In genomic region chr19:40246292-40247073, GRCh38 we compare ENCODE assay signal across 17 cellular contexts. TPM values are rescaled to one million over a fixed set of nuclear protein-coding genes. Genes with fewer than 3 reads are reported as not detected.
DNase-seq lines count a peak whose midpoint lies in the region; ATAC-seq, FAIRE-seq and TF ChIP-seq lines count a peak whose summit lies in the region.
"Had no signal": no experiment of that assay in that cellular context is flagged by ENCODE, and none has a peak within 500 bp of the region (broad histone marks: within the 10 kb centered on the region; RNA-seq: fewer than 3 reads in every experiment).

No MANE protein-coding gene starts in this region.

- peaks cover under 1 to 26% (median 19%) of the 10 kb centered on the region in 7 donors for H3K4me1 Mint-ChIP-seq in naive thymus-derived CD4-positive, alpha-beta T cell

- H2BK5ac ChIP-seq in IMR-90 (ENCODE audit: low read depth, low read length, poor library complexity, severe bottlenecking) = no peak overlapping the region

- TF ChIP-seq RAD21 in A549 (conservative IDR thresholded peaks at IDR 0.05 in 1 of 2, IDR thresholded peaks at IDR 0.05 in 1 of 2) = no peak
- no peak for TF ChIP-seq RAD21 in IMR-90 (IDR thresholded peaks at IDR 0.05; ENCODE audit: low read length)
- TF ChIP-seq RAD21 in K562 (CRISPR knock-in tag; conservative IDR thresholded peaks at IDR 0.05 in 1 of 2, IDR thresholded peaks at IDR 0.05 in 1 of 2) = no peak

- H2AFZ ChIP-seq in IMR-90 (replicated peaks; ENCODE audit: low read length, poor library complexity) (no peak overlapping the region), K562 (ENCODE audit: low read depth, low read length) (no peak overlapping the region)

- peaks cover 0 to 18% (median 4%) of the 10 kb centered on the region in 5 donors for H3K36me3 Mint-ChIP-seq in naive thymus-derived CD4-positive, alpha-beta T cell

- BruUV-seq in IMR-90 (replicated peaks; lab: Mats Ljungman, UMichigan) (no TSS peak), K562 (replicated peaks; lab: Mats Ljungman, UMichigan) (no TSS peak)

- H3K4me3 ChIP-seq in A549 = no peak overlapping the region
- H3K4me3 ChIP-seq in IMR-90 (ENCODE audit: insufficient read depth, low read depth, low read length) = no peak overlapping the region
- no peak overlapping the region for H3K4me3 ChIP-seq in K562
- H3K4me3 ChIP-seq in naive thymus-derived CD4-positive, alpha-beta T cell (ENCODE audit: low read length) = no peak overlapping the region

- no peaks in the 10 kb centered on the region for H3K9me3 Mint-ChIP-seq in naive thymus-derived CD4-positive, alpha-beta T cell
- H3K9me3 Mint-ChIP-seq: CD8-positive, alpha-beta T cell; HFFc6 had no signal

- intact Hi-C loops in IMR-90 (cut with micrococcal nuclease) = no loop called here
- intact Hi-C loops in K562 (cut with micrococcal nuclease) = no loop called here
- intact Hi-C loops in naive thymus-derived CD4-positive, alpha-beta T cell (cut with micrococcal nuclease) = no loop called here

- H3K9ac ChIP-seq in IMR-90 (ENCODE audit: low read depth, low read length) (no peak overlapping the region), K562 (ENCODE audit: insufficient read depth in 1 of 2, low read depth in 2 of 2, low read length in 2 of 2) (peak overlapping the region in 1 of 2 experiments; percentile 69; a peak in 2 of 4 replicates)

- H4K20me1 ChIP-seq in IMR-90 (ENCODE audit: insufficient read depth, low read length) (peaks cover 15% of the 10 kb centered on the region), K562 (replicated peaks; ENCODE audit: control insufficient read depth, insufficient read depth, low read length) (peaks cover 4% of the 10 kb centered on the region; the same call in 1 of the 2 replicates)

- TF ChIP-seq CTCF in A549 (IDR thresholded peaks at IDR 0.05) (no peak), IMR-90 (conservative IDR thresholded peaks at IDR 0.05; ENCODE audit: low read depth, low read length) (no peak), K562 (IDR thresholded peaks at IDR 0.05 in 2 of 3, conservative IDR thresholded peaks at IDR 0.05 in 1 of 3; ENCODE audit: insufficient read depth in 2 of 3, low read depth in 1 of 3, low read length in 3 of 3) (no peak)

- H3K9me1 ChIP-seq in IMR-90 (ENCODE audit: insufficient read depth, low read length) = peaks cover 17% of the 10 kb centered on the region
- H3K9me1 ChIP-seq in K562 (ENCODE audit: control insufficient read depth, insufficient read depth, low read length) = peaks cover 4% of the 10 kb centered on the region

- H3K18ac ChIP-seq in IMR-90 (ENCODE audit: low read depth, low read length) = no peak overlapping the region

- peaks cover 25 to 64% of the 10 kb centered on the region in 2 experiments for H3K79me1 ChIP-seq in IMR-90 (ENCODE audit: low read depth in 1 of 2, low read length in 2 of 2)

- H3K36me3 ChIP-seq in IMR-90 (ENCODE audit: control insufficient read depth, insufficient read depth, low read length) = peaks cover 16% of the 10 kb centered on the region
- peaks cover 65% of the 10 kb centered on the region; the same call in 2 of the 3 replicates for H3K36me3 ChIP-seq in K562 (ENCODE audit: control insufficient read depth, insufficient read depth, low read length)
- peaks cover 0 to 38% (median 9%) of the 10 kb centered on the region in 3 experiments for H3K36me3 ChIP-seq in naive thymus-derived CD4-positive, alpha-beta T cell (ENCODE audit: control insufficient read depth in 2 of 3, insufficient read depth in 3 of 3, low read length in 3 of 3)

- peaks cover 32% of the 10 kb centered on the region for H3K79me2 ChIP-seq in K562 (ENCODE audit: control insufficient read depth, insufficient read depth, low read length)

- no peak overlapping the region for H3K4ac ChIP-seq in IMR-90 (ENCODE audit: low read depth, low read length)

- no peak overlapping the region for H2BK20ac ChIP-seq in IMR-90 (ENCODE audit: low read depth, low read length)

- POLR2A ChIA-PET in A549 (lab: Yijun Ruan, JAX) = no interaction called here
- POLR2A ChIA-PET in IMR-90 (lab: Charles Lee; ENCODE audit: unreplicated experiment) = no interaction called here
- POLR2A ChIA-PET in K562 (lab: Yijun Ruan, JAX) = interaction anchor here (0.7 to 1.7 kb wide), 3 partner anchors 10 to 678 kb away, joined by 3 to 5 read pairs (median 3); no protein-coding TSS in a partner anchor
- POLR2A ChIA-PET in naive thymus-derived CD4-positive, alpha-beta T cell (lab: Charles Lee) = interaction anchor here (0.8 kb wide), 1 partner anchor 15 kb away, joined by 3 read pairs; no protein-coding TSS in a partner anchor

- H3K27ac ChIP-seq in A549 = no peak overlapping the region
- no peak overlapping the region for H3K27ac ChIP-seq in IMR-90 (ENCODE audit: insufficient read depth, low read length)
- no peak overlapping the region for H3K27ac ChIP-seq in K562 (ENCODE audit: extremely low read depth, low read depth, low read length)
- no peak overlapping the region for H3K27ac ChIP-seq in naive thymus-derived CD4-positive, alpha-beta T cell (ENCODE audit: low read depth, low read length)

- no peak overlapping the region for H4K91ac ChIP-seq in IMR-90 (ENCODE audit: insufficient read depth, low read depth, low read length)

- no peak overlapping the region for H4K5ac ChIP-seq in IMR-90 (ENCODE audit: low read depth, low read length)

- no peak overlapping the region for H4K8ac ChIP-seq in IMR-90 (ENCODE audit: low read depth in 2 of 2, low read length in 2 of 2)

- peak overlapping the region in 3 of 9 donors; percentile 10 to 56 (median 47) for H3K27ac Mint-ChIP-seq in naive thymus-derived CD4-positive, alpha-beta T cell
- H3K27ac Mint-ChIP-seq: CD8-positive, alpha-beta T cell; HFFc6 had no signal

- H3K27me3 ChIP-seq in IMR-90 (ENCODE audit: control insufficient read depth, insufficient read depth, low read length) (no peaks in the 10 kb centered on the region), K562 (ENCODE audit: control insufficient read depth in 2 of 2, insufficient read depth in 2 of 2, low read length in 2 of 2) (no peaks in the 10 kb centered on the region)
- no peaks in the 10 kb centered on the region for H3K27me3 ChIP-seq in naive thymus-derived CD4-positive, alpha-beta T cell (ENCODE audit: control insufficient read depth in 2 of 2, insufficient read depth in 2 of 2, low read length in 2 of 2)

- in situ Hi-C loops in IMR-90 (cut with MboI; ENCODE audit: low sequenced_read_pairs) = no loop called here
- in situ Hi-C loops in K562 (cut with MboI) = no loop called here

- CTCF ChIA-PET in A549 (lab: Yijun Ruan, JAX) = interaction anchor here (0.5 to 2.4 kb wide), 11 partner anchors 9 to 1133 kb away, joined by 3 to 11 read pairs (median 4); no protein-coding TSS in a partner anchor
- CTCF ChIA-PET in IMR-90 (lab: Yijun Ruan, JAX) = no interaction called here
- CTCF ChIA-PET in K562 (lab: Yijun Ruan, JAX; ENCODE audit: low intra/inter-chr PET ratio) = no interaction called here
- CTCF ChIA-PET in naive thymus-derived CD4-positive, alpha-beta T cell (lab: Charles Lee) = no interaction called here

- no peak; a peak in 2 of 6 replicates for ATAC-seq in A549
- ATAC-seq in IMR-90 (ENCODE audit: low read depth) = no peak
- ATAC-seq in K562 = no peak
- peak; percentile 36 for ATAC-seq in naive thymus-derived CD4-positive, alpha-beta T cell
- ATAC-seq in HG02798 (IDR thresholded peaks at IDR 0.05; ENCODE audit: poor library complexity, unreplicated experiment) = no peak
- ATAC-seq in GM18868 (IDR thresholded peaks at IDR 0.05; ENCODE audit: unreplicated experiment) = no peak
- ATAC-seq: CD8-positive, alpha-beta T cell had no signal

- H3K56ac ChIP-seq in IMR-90 (ENCODE audit: extremely low read depth, insufficient read depth, low read length) = no peak overlapping the region

- no peak for TF ChIP-seq POLR2A in A549 (IDR thresholded peaks at IDR 0.05; ENCODE audit: low read length)
- no peak for TF ChIP-seq POLR2A in IMR-90 (IDR thresholded peaks at IDR 0.05; ENCODE audit: low read depth, low read length)
- TF ChIP-seq POLR2A in K562 (conservative IDR thresholded peaks at IDR 0.05) = no peak

- dilution Hi-C loops in IMR-90 (cut with HindIII; ENCODE audit: low sequenced_read_pairs, unreplicated experiment) = no loop called here

- H2BK15ac ChIP-seq in IMR-90 (ENCODE audit: low read depth, low read length) = no peak overlapping the region

- no peak overlapping the region for H2AK9ac ChIP-seq in IMR-90 (replicated peaks; ENCODE audit: low read depth, low read length, poor library complexity)

- no peaks in the 10 kb centered on the region for H3K27me3 Mint-ChIP-seq in naive thymus-derived CD4-positive, alpha-beta T cell

- peak; percentile 23 for FAIRE-seq in A549 (lab: Jason Lieb, UNC)
- FAIRE-seq in K562 (lab: Jason Lieb, UNC) = no peak
- FAIRE-seq: H1, RCC 7860 had no signal

- no peak overlapping the region for H3K23ac ChIP-seq in IMR-90 (ENCODE audit: low read depth, low read length)

- H3K4me2 ChIP-seq in A549 = no peak overlapping the region
- no peak overlapping the region for H3K4me2 ChIP-seq in IMR-90 (ENCODE audit: low read depth, low read length)
- H3K4me2 ChIP-seq in K562 (ENCODE audit: insufficient read depth, low read length) = no peak overlapping the region

- TF ChIP-seq EP300 in A549 (IDR thresholded peaks at IDR 0.05) (no peak), K562 (IDR thresholded peaks at IDR 0.05; ENCODE audit: low read length) (no peak)

- no peak overlapping the region for H2AK5ac ChIP-seq in IMR-90 (ENCODE audit: low read depth, low read length)

- H3K9me3 ChIP-seq in A549 (no peaks in the 10 kb centered on the region), IMR-90 (ENCODE audit: control insufficient read depth, insufficient read depth, low read length) (no peaks in the 10 kb centered on the region), K562 (replicated peaks; ENCODE audit: control insufficient read depth, insufficient read depth, low read depth, low read length) (no peaks in the 10 kb centered on the region)
- H3K9me3 ChIP-seq in naive thymus-derived CD4-positive, alpha-beta T cell (ENCODE audit: control insufficient read depth in 2 of 3, low read length in 3 of 3) = no peaks in the 10 kb centered on the region

- no peak overlapping the region for H3K14ac ChIP-seq in IMR-90 (replicated peaks; ENCODE audit: low read depth, low read length)

- H2BK120ac ChIP-seq in IMR-90 (ENCODE audit: low read depth, low read length) = no peak overlapping the region

- H3K4me3 Mint-ChIP-seq in naive thymus-derived CD4-positive, alpha-beta T cell = no peak overlapping the region
- H3K4me3 Mint-ChIP-seq: CD8-positive, alpha-beta T cell; HFFc6 had no signal

- DNase-seq in A549 (ENCODE audit: low read depth in 1 of 2, low spot score in 1 of 2) (no peak), IMR-90 (no peak), K562 (ENCODE audit: extremely low read depth in 1 of 4, low spot score in 3 of 4) (no peak), midbrain (lab: John Stamatoyannopoulos, UW) (no peak)
- peak in 1 of 9 donors; percentile 5 for DNase-seq in naive thymus-derived CD4-positive, alpha-beta T cell
- DNase-seq in activated effector memory CD4-positive, alpha-beta T cell treated with Interleukin-2 at 50 U/mL for 16 hours = no peak
- DNase-seq: CD8-positive, alpha-beta T cell; HFFc6; Karpas-422; NCI-H187 treated with DMSO at 0.1 percent for 48 hours; NCI-H510A; SIG-M5 had no signal

- 96% methylated on average over 16 of the region's 16 CpGs for WGBS in A549 (ENCODE audit: missing lambda C conversion rate)
- WGBS in IMR-90 (ENCODE audit: extremely low coverage in 2 of 2, insufficient read length in 1 of 2), 2 experiments = 80% methylated on average over 1 of the region's 16 CpGs; no CpG with 5 or more reads in 1 of the 2 experiments
- WGBS in K562 (ENCODE audit: insufficient coverage, low coverage, missing lambda C conversion rate) = 85% methylated on average over 6 of the region's 16 CpGs

- H3K4me1 ChIP-seq in A549 (no peaks in the 10 kb centered on the region), IMR-90 (ENCODE audit: control insufficient read depth, insufficient read depth, low read length) (no peaks in the 10 kb centered on the region), K562 (replicated peaks in 1 of 2; ENCODE audit: control insufficient read depth in 2 of 2, insufficient read depth in 2 of 2, low read length in 2 of 2) (peaks cover 0 to 14% of the 10 kb centered on the region in 2 experiments; a peak in 2 of 5 replicates)
- no peaks in the 10 kb centered on the region for H3K4me1 ChIP-seq in naive thymus-derived CD4-positive, alpha-beta T cell (ENCODE audit: control insufficient read depth in 2 of 2, insufficient read depth in 2 of 2, low read length in 2 of 2)

RNA-seq across cellular contexts. Expression of gene CCNP, which starts 20.0 kb away (rescaled TPM):
- polyA plus RNA-seq in A549 (2011; rRNA removed) = 0.10 and 0.17 TPM in 2 replicates
- 0.12 and 0.16 TPM in 2 replicates for polyA plus RNA-seq in A549 (2012; cell fraction: cytosol; rRNA removed)
- 1.8 and 2.1 TPM in 2 replicates for polyA plus RNA-seq in A549 (2012; cell fraction: nucleus; rRNA removed)
- polyA plus RNA-seq in A549 (2017; fragmentation: RNase III; extraction: RNeasy Plus Mini Kit Qiagen cat#74134 plus additional on column Dnase treatment) = 0.13 to 0.16 TPM (median 0.15 TPM) in 3 replicates
- polyA minus RNA-seq in A549 (2011; rRNA and poly(A)+ RNA removed) = 0.21 and 0.34 TPM in 2 replicates
- under 0.01 TPM in 2 replicates for total RNA-seq in IMR-90 (2012; rRNA removed)
- polyA plus RNA-seq in IMR-90 (2012; rRNA removed) = 0.17 and 0.21 TPM in 2 replicates
- polyA plus RNA-seq in IMR-90 (2012; cell fraction: cytosol; rRNA removed) = 0.17 and 0.42 TPM in 2 replicates
- polyA plus RNA-seq in IMR-90 (2012; cell fraction: nucleus; rRNA removed; ENCODE audit: low replicate concordance) = 1.5 and 3.1 TPM in 2 replicates
- 0.21 TPM in 1 of 2 replicates, not detected in the other for total RNA-seq in K562 (2011; cell fraction: chromatin; rRNA removed; ENCODE audit: low replicate concordance)
- total RNA-seq in K562 (2011; cell fraction: nucleolus; rRNA removed) = not detected in 2 replicates
- not detected in 2 replicates for total RNA-seq in K562 (2011; cell fraction: nucleoplasm; rRNA removed)
- 0.08 TPM in 1 of 2 replicates, not detected in the other for total RNA-seq in K562 (2014; rRNA removed)
- not detected in 2 replicates for total RNA-seq in K562 (2014; rRNA removed; fragmentation: Illumina TruSeq; extraction: Trizol)
- not detected in 2 replicates for total RNA-seq in K562 (2015; rRNA removed; fragmentation: Illumina TruSeq; extraction: Trizol)
- not detected in 2 replicates for total RNA-seq in K562 (2021)
- polyA plus RNA-seq in K562 (2011; rRNA removed) = 0.04 TPM in 1 of 2 replicates, not detected in the other
- polyA plus RNA-seq in K562 (2011; cell fraction: cytosol; rRNA removed) = 0.03 and 0.21 TPM in 2 replicates
- polyA plus RNA-seq in K562 (2011; cell fraction: nucleus; rRNA removed) = 0.09 and 0.24 TPM in 2 replicates
- 0.14 TPM in 1 of 2 replicates, not detected in the other for polyA plus RNA-seq in K562 (2012)
- polyA plus RNA-seq in K562 (2014; fragmentation: Illumina TruSeq; extraction: Trizol) = not detected in 2 replicates
- polyA plus RNA-seq in K562 (2014; fragmentation: Nextera tagmentation; extraction: Ambion mirVana) = not detected
- 0.19 and 0.32 TPM in 2 replicates for polyA plus RNA-seq in K562 (2014; rRNA removed)
- polyA minus RNA-seq in K562 (2011; rRNA and poly(A)+ RNA removed) = not detected in 2 replicates
- polyA minus RNA-seq in K562 (2011; cell fraction: cytosol; rRNA and poly(A)+ RNA removed) = not detected in 2 replicates
- polyA minus RNA-seq in K562 (2011; cell fraction: nucleus; rRNA and poly(A)+ RNA removed) = not detected in 2 replicates
- 1 to 10 TPM in 4 of 5 experiments, under 1 TPM in 1; 0.29 to 2.5 (median 1.5) TPM for total RNA-seq in naive thymus-derived CD4-positive, alpha-beta T cell
- polyA plus RNA-seq in naive thymus-derived CD4-positive, alpha-beta T cell = not detected

RNA-seq across cellular contexts. Expression of gene TTC9B, which starts 28.3 kb away (rescaled TPM):
- not detected in 2 replicates for polyA plus RNA-seq in A549 (2011; rRNA removed)
- polyA plus RNA-seq in A549 (2012; cell fraction: cytosol; rRNA removed) = 0.04 TPM in 1 of 2 replicates, not detected in the other
- 0.08 and 0.21 TPM in 2 replicates for polyA plus RNA-seq in A549 (2012; cell fraction: nucleus; rRNA removed)
- polyA plus RNA-seq in A549 (2017; fragmentation: RNase III; extraction: RNeasy Plus Mini Kit Qiagen cat#74134 plus additional on column Dnase treatment) = 0.04 TPM in 1 of 3 replicates, not detected in the others
- not detected in 2 replicates for polyA minus RNA-seq in A549 (2011; rRNA and poly(A)+ RNA removed)
- not detected in 2 replicates for total RNA-seq in IMR-90 (2012; rRNA removed)
- polyA plus RNA-seq in IMR-90 (2012; rRNA removed) = not detected in 2 replicates
- not detected in 2 replicates for polyA plus RNA-seq in IMR-90 (2012; cell fraction: cytosol; rRNA removed)
- polyA plus RNA-seq in IMR-90 (2012; cell fraction: nucleus; rRNA removed; ENCODE audit: low replicate concordance) = 0.03 and 0.13 TPM in 2 replicates
- not detected in 2 replicates for total RNA-seq in K562 (2011; cell fraction: chromatin; rRNA removed; ENCODE audit: low replicate concordance)
- total RNA-seq in K562 (2011; cell fraction: nucleolus; rRNA removed) = 0.33 TPM in 1 of 2 replicates, not detected in the other
- total RNA-seq in K562 (2011; cell fraction: nucleoplasm; rRNA removed) = not detected in 2 replicates
- total RNA-seq in K562 (2014; rRNA removed) = not detected in 2 replicates
- total RNA-seq in K562 (2014; rRNA removed; fragmentation: Illumina TruSeq; extraction: Trizol) = not detected in 2 replicates
- total RNA-seq in K562 (2015; rRNA removed; fragmentation: Illumina TruSeq; extraction: Trizol) = not detected in 2 replicates
- total RNA-seq in K562 (2021) = not detected in 2 replicates
- 0.03 and 0.14 TPM in 2 replicates for polyA plus RNA-seq in K562 (2011; rRNA removed)
- 0.01 TPM in 1 of 2 replicates, not detected in the other for polyA plus RNA-seq in K562 (2011; cell fraction: cytosol; rRNA removed)
- 0.18 TPM in 1 of 2 replicates, not detected in the other for polyA plus RNA-seq in K562 (2011; cell fraction: nucleus; rRNA removed)
- 0.04 TPM in 1 of 2 replicates, not detected in the other for polyA plus RNA-seq in K562 (2012)
- not detected in 2 replicates for polyA plus RNA-seq in K562 (2014; fragmentation: Illumina TruSeq; extraction: Trizol)
- polyA plus RNA-seq in K562 (2014; fragmentation: Nextera tagmentation; extraction: Ambion mirVana) = under 1 TPM in 1 of 2 experiments, not detected in 1; 0.06 TPM
- not detected in 2 replicates for polyA plus RNA-seq in K562 (2014; rRNA removed)
- not detected in 2 replicates for polyA minus RNA-seq in K562 (2011; rRNA and poly(A)+ RNA removed)
- polyA minus RNA-seq in K562 (2011; cell fraction: cytosol; rRNA and poly(A)+ RNA removed) = not detected in 2 replicates
- polyA minus RNA-seq in K562 (2011; cell fraction: nucleus; rRNA and poly(A)+ RNA removed) = not detected in 2 replicates
- total RNA-seq in naive thymus-derived CD4-positive, alpha-beta T cell = not detected
- not detected for polyA plus RNA-seq in naive thymus-derived CD4-positive, alpha-beta T cell
- total RNA-seq: CD8-positive, alpha-beta T cell; H1; HFFc6 had no signal
- polyA plus RNA-seq: BJ had no signal

RNA-seq across cellular contexts. Expression of gene AKT2, which starts 38.7 kb away (rescaled TPM):
- polyA plus RNA-seq in A549 (2011; rRNA removed) (159 and 180 TPM in 2 replicates), A549 (2017; fragmentation: RNase III; extraction: RNeasy Plus Mini Kit Qiagen cat#74134 plus additional on column Dnase treatment) (125 to 136 TPM (median 132 TPM) in 3 replicates), IMR-90 (2012; rRNA removed) (104 and 124 TPM in 2 replicates), K562 (2011; rRNA removed) (90.8 and 133 TPM in 2 replicates), K562 (2014; fragmentation: Illumina TruSeq; extraction: Trizol) (108 and 132 TPM in 2 replicates), K562 (2014; fragmentation: Nextera tagmentation; extraction: Ambion mirVana) (1 to 10 TPM; 1.1 TPM), K562 (2014; rRNA removed) (85.4 and 108 TPM in 2 replicates)
- 180 and 209 TPM in 2 replicates for polyA plus RNA-seq in A549 (2012; cell fraction: cytosol; rRNA removed)
- polyA plus RNA-seq in A549 (2012; cell fraction: nucleus; rRNA removed) = 545 and 598 TPM in 2 replicates
- 241 and 264 TPM in 2 replicates for polyA minus RNA-seq in A549 (2011; rRNA and poly(A)+ RNA removed)
- total RNA-seq in IMR-90 (2012; rRNA removed) (54.4 and 61.5 TPM in 2 replicates), K562 (2014; rRNA removed) (61.1 and 83.7 TPM in 2 replicates), K562 (2014; rRNA removed; fragmentation: Illumina TruSeq; extraction: Trizol) (44.7 and 55.7 TPM in 2 replicates), K562 (2015; rRNA removed; fragmentation: Illumina TruSeq; extraction: Trizol) (67.4 and 67.7 TPM in 2 replicates), K562 (2021) (120 and 127 TPM in 2 replicates)
- polyA plus RNA-seq in IMR-90 (2012; cell fraction: cytosol; rRNA removed) = 58.9 and 87.2 TPM in 2 replicates
- 461 and 611 TPM in 2 replicates for polyA plus RNA-seq in IMR-90 (2012; cell fraction: nucleus; rRNA removed; ENCODE audit: low replicate concordance)
- 290 and 653 TPM in 2 replicates for total RNA-seq in K562 (2011; cell fraction: chromatin; rRNA removed; ENCODE audit: low replicate concordance)
- total RNA-seq in K562 (2011; cell fraction: nucleolus; rRNA removed) = 340 and 358 TPM in 2 replicates
- 338 and 343 TPM in 2 replicates for total RNA-seq in K562 (2011; cell fraction: nucleoplasm; rRNA removed)
- 112 and 119 TPM in 2 replicates for polyA plus RNA-seq in K562 (2011; cell fraction: cytosol; rRNA removed)
- polyA plus RNA-seq in K562 (2011; cell fraction: nucleus; rRNA removed) = 493 and 545 TPM in 2 replicates
- polyA plus RNA-seq in K562 (2012) = 76.0 and 79.7 TPM in 2 replicates
- polyA minus RNA-seq in K562 (2011; rRNA and poly(A)+ RNA removed) = 47.0 and 54.6 TPM in 2 replicates
- polyA minus RNA-seq in K562 (2011; cell fraction: cytosol; rRNA and poly(A)+ RNA removed) = 48.0 and 50.7 TPM in 2 replicates
- 66.6 and 101 TPM in 2 replicates for polyA minus RNA-seq in K562 (2011; cell fraction: nucleus; rRNA and poly(A)+ RNA removed)
- total RNA-seq in naive thymus-derived CD4-positive, alpha-beta T cell = 100 to 1,000 TPM; 149 to 220 (median 183) TPM
- polyA plus RNA-seq in naive thymus-derived CD4-positive, alpha-beta T cell = 10 to 100 TPM; 22.5 to 38.4 TPM

RNA-seq across cellular contexts. Expression of gene MAP3K10, which starts 55.3 kb away (rescaled TPM):
- polyA plus RNA-seq in A549 (2011; rRNA removed) = 6.0 and 6.6 TPM in 2 replicates
- 10.1 and 14.2 TPM in 2 replicates for polyA plus RNA-seq in A549 (2012; cell fraction: cytosol; rRNA removed)
- polyA plus RNA-seq in A549 (2012; cell fraction: nucleus; rRNA removed) = 30.4 and 39.4 TPM in 2 replicates
- 15.0 to 21.0 TPM (median 19.5 TPM) in 3 replicates for polyA plus RNA-seq in A549 (2017; fragmentation: RNase III; extraction: RNeasy Plus Mini Kit Qiagen cat#74134 plus additional on column Dnase treatment)
- 12.0 and 13.0 TPM in 2 replicates for polyA minus RNA-seq in A549 (2011; rRNA and poly(A)+ RNA removed)
- 1.4 and 1.8 TPM in 2 replicates for total RNA-seq in IMR-90 (2012; rRNA removed)
- polyA plus RNA-seq in IMR-90 (2012; rRNA removed) = 5.5 and 6.4 TPM in 2 replicates
- polyA plus RNA-seq in IMR-90 (2012; cell fraction: cytosol; rRNA removed) = 3.1 and 5.2 TPM in 2 replicates
- polyA plus RNA-seq in IMR-90 (2012; cell fraction: nucleus; rRNA removed; ENCODE audit: low replicate concordance) = 32.7 and 58.4 TPM in 2 replicates
- 10.1 and 28.7 TPM in 2 replicates for total RNA-seq in K562 (2011; cell fraction: chromatin; rRNA removed; ENCODE audit: low replicate concordance)
- 16.7 and 18.8 TPM in 2 replicates for total RNA-seq in K562 (2011; cell fraction: nucleolus; rRNA removed)
- 14.9 and 18.2 TPM in 2 replicates for total RNA-seq in K562 (2011; cell fraction: nucleoplasm; rRNA removed)
- 6.4 TPM in 2 replicates for total RNA-seq in K562 (2014; rRNA removed)
- 0.86 and 1.6 TPM in 2 replicates for total RNA-seq in K562 (2014; rRNA removed; fragmentation: Illumina TruSeq; extraction: Trizol)
- 3.6 and 3.9 TPM in 2 replicates for total RNA-seq in K562 (2015; rRNA removed; fragmentation: Illumina TruSeq; extraction: Trizol)
- total RNA-seq in K562 (2021) = 8.0 TPM in 2 replicates
- 1.9 and 3.3 TPM in 2 replicates for polyA plus RNA-seq in K562 (2011; rRNA removed)
- polyA plus RNA-seq in K562 (2011; cell fraction: cytosol; rRNA removed) = 2.3 and 5.5 TPM in 2 replicates
- 23.5 and 27.3 TPM in 2 replicates for polyA plus RNA-seq in K562 (2011; cell fraction: nucleus; rRNA removed)
- polyA plus RNA-seq in K562 (2012) = 5.9 and 7.2 TPM in 2 replicates
- 1.4 and 3.9 TPM in 2 replicates for polyA plus RNA-seq in K562 (2014; fragmentation: Illumina TruSeq; extraction: Trizol)
- under 1 TPM in 1 of 2 experiments, not detected in 1; 0.01 TPM for polyA plus RNA-seq in K562 (2014; fragmentation: Nextera tagmentation; extraction: Ambion mirVana)
- polyA plus RNA-seq in K562 (2014; rRNA removed) = 6.0 and 7.3 TPM in 2 replicates
- polyA minus RNA-seq in K562 (2011; rRNA and poly(A)+ RNA removed) = 1.2 and 2.3 TPM in 2 replicates
- 6.0 and 8.8 TPM in 2 replicates for polyA minus RNA-seq in K562 (2011; cell fraction: cytosol; rRNA and poly(A)+ RNA removed)
- 6.1 and 7.6 TPM in 2 replicates for polyA minus RNA-seq in K562 (2011; cell fraction: nucleus; rRNA and poly(A)+ RNA removed)
- 10 to 100 TPM; 22.3 to 31.5 (median 27.0) TPM for total RNA-seq in naive thymus-derived CD4-positive, alpha-beta T cell
- polyA plus RNA-seq in naive thymus-derived CD4-positive, alpha-beta T cell = under 1 TPM; 0.09 to 0.52 TPM

Comparison
In these comparisons a context has a peak if more than half of its experiments do, and no peak if none do; other contexts are left out.
1. POLR2A ChIA-PET loops: an anchor here in K562 (0.7 to 1.7 kb wide) and naive thymus-derived CD4-positive, alpha-beta T cell (0.8 kb wide); none called in A549 and IMR-90.
2. Of the 35 proteins assayed by ChIP-seq in both K562 and A549: peak only in K562: none; only in A549: MAFK; in both: none; in neither: 34.